In the genomic region with DNA sequence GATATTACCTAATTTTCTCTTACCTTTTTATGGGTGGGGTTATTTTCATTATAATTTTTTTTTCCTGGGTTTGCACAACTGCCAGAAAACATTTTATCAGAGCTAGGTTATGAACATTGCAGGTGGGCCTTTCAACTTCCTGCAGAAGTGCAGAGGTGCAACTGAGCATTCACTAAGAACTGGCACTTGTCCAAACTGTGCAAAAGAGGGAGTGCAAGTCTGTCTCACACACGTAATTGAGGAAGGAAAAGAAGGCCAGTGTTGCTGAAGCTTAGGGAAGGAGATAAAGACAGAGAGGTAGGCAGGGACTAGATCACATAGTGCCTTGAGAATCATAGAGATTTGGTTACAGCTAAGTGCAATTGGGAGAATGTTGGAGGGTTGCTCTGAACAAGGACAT, we compare ENCODE assay signal across 1 cellular context.
TF ChIP-seq lines count a peak whose summit lies in the region.

No MANE protein-coding gene starts in this region.

TF ChIP-seq in GM12878, 131 proteins besides CTCF, POLR2A, EP300 and RAD21 (continued from another document):
- TF ChIP-seq, protein P1, sequence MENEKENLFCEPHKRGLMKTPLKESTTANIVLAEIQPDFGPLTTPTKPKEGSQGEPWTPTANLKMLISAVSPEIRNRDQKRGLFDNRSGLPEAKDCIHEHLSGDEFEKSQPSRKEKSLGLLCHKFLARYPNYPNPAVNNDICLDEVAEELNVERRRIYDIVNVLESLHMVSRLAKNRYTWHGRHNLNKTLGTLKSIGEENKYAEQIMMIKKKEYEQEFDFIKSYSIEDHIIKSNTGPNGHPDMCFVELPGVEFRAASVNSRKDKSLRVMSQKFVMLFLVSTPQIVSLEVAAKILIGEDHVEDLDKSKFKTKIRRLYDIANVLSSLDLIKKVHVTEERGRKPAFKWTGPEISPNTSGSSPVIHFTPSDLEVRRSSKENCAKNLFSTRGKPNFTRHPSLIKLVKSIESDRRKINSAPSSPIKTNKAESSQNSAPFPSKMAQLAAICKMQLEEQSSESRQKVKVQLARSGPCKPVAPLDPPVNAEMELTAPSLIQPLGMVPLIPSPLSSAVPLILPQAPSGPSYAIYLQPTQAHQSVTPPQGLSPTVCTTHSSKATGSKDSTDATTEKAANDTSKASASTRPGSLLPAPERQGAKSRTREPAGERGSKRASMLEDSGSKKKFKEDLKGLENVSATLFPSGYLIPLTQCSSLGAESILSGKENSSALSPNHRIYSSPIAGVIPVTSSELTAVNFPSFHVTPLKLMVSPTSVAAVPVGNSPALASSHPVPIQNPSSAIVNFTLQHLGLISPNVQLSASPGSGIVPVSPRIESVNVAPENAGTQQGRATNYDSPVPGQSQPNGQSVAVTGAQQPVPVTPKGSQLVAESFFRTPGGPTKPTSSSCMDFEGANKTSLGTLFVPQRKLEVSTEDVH (IDR thresholded peaks at IDR 0.05; ENCODE audit: low read depth, partially characterized antibody) = no peak
- TF ChIP-seq ZSCAN29 (IDR thresholded peaks at IDR 0.05) (no peak), KDM1A (IDR thresholded peaks at IDR 0.05; ENCODE audit: borderline replicate concordance) (no peak), NBN (IDR thresholded peaks at IDR 0.05) (no peak), ZNF207 (IDR thresholded peaks at IDR 0.05; ENCODE audit: borderline replicate concordance) (no peak), ETV6 (conservative IDR thresholded peaks at IDR 0.05 in 1 of 2, IDR thresholded peaks at IDR 0.05 in 1 of 2; ENCODE audit: borderline replicate concordance in 1 of 2, low read depth in 1 of 2) (no peak), TCF3 (IDR thresholded peaks at IDR 0.05; ENCODE audit: borderline replicate concordance, insufficient read depth, low read depth, low read length) (no peak), ZBED1 (IDR thresholded peaks at IDR 0.05; ENCODE audit: borderline replicate concordance) (no peak), SRF (IDR thresholded peaks at IDR 0.05; ENCODE audit: low read depth in 2 of 2, low read length in 2 of 2) (no peak), IKZF2 (IDR thresholded peaks at IDR 0.05) (no peak; a peak in 1 of 4 replicates)
- TF ChIP-seq, protein P2, sequence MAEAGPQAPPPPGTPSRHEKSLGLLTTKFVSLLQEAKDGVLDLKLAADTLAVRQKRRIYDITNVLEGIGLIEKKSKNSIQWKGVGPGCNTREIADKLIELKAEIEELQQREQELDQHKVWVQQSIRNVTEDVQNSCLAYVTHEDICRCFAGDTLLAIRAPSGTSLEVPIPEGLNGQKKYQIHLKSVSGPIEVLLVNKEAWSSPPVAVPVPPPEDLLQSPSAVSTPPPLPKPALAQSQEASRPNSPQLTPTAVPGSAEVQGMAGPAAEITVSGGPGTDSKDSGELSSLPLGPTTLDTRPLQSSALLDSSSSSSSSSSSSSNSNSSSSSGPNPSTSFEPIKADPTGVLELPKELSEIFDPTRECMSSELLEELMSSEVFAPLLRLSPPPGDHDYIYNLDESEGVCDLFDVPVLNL (IDR thresholded peaks at IDR 0.05; ENCODE audit: low read depth, low read length) = no peak
- TF ChIP-seq, protein P3, sequence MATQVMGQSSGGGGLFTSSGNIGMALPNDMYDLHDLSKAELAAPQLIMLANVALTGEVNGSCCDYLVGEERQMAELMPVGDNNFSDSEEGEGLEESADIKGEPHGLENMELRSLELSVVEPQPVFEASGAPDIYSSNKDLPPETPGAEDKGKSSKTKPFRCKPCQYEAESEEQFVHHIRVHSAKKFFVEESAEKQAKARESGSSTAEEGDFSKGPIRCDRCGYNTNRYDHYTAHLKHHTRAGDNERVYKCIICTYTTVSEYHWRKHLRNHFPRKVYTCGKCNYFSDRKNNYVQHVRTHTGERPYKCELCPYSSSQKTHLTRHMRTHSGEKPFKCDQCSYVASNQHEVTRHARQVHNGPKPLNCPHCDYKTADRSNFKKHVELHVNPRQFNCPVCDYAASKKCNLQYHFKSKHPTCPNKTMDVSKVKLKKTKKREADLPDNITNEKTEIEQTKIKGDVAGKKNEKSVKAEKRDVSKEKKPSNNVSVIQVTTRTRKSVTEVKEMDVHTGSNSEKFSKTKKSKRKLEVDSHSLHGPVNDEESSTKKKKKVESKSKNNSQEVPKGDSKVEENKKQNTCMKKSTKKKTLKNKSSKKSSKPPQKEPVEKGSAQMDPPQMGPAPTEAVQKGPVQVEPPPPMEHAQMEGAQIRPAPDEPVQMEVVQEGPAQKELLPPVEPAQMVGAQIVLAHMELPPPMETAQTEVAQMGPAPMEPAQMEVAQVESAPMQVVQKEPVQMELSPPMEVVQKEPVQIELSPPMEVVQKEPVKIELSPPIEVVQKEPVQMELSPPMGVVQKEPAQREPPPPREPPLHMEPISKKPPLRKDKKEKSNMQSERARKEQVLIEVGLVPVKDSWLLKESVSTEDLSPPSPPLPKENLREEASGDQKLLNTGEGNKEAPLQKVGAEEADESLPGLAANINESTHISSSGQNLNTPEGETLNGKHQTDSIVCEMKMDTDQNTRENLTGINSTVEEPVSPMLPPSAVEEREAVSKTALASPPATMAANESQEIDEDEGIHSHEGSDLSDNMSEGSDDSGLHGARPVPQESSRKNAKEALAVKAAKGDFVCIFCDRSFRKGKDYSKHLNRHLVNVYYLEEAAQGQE (IDR thresholded peaks at IDR 0.05; ENCODE audit: low read depth, low read length) = no peak
- TF ChIP-seq, protein P4, sequence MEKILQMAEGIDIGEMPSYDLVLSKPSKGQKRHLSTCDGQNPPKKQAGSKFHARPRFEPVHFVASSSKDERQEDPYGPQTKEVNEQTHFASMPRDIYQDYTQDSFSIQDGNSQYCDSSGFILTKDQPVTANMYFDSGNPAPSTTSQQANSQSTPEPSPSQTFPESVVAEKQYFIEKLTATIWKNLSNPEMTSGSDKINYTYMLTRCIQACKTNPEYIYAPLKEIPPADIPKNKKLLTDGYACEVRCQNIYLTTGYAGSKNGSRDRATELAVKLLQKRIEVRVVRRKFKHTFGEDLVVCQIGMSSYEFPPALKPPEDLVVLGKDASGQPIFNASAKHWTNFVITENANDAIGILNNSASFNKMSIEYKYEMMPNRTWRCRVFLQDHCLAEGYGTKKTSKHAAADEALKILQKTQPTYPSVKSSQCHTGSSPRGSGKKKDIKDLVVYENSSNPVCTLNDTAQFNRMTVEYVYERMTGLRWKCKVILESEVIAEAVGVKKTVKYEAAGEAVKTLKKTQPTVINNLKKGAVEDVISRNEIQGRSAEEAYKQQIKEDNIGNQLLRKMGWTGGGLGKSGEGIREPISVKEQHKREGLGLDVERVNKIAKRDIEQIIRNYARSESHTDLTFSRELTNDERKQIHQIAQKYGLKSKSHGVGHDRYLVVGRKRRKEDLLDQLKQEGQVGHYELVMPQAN (conservative IDR thresholded peaks at IDR 0.05) = no peak
- TF ChIP-seq, protein P5, sequence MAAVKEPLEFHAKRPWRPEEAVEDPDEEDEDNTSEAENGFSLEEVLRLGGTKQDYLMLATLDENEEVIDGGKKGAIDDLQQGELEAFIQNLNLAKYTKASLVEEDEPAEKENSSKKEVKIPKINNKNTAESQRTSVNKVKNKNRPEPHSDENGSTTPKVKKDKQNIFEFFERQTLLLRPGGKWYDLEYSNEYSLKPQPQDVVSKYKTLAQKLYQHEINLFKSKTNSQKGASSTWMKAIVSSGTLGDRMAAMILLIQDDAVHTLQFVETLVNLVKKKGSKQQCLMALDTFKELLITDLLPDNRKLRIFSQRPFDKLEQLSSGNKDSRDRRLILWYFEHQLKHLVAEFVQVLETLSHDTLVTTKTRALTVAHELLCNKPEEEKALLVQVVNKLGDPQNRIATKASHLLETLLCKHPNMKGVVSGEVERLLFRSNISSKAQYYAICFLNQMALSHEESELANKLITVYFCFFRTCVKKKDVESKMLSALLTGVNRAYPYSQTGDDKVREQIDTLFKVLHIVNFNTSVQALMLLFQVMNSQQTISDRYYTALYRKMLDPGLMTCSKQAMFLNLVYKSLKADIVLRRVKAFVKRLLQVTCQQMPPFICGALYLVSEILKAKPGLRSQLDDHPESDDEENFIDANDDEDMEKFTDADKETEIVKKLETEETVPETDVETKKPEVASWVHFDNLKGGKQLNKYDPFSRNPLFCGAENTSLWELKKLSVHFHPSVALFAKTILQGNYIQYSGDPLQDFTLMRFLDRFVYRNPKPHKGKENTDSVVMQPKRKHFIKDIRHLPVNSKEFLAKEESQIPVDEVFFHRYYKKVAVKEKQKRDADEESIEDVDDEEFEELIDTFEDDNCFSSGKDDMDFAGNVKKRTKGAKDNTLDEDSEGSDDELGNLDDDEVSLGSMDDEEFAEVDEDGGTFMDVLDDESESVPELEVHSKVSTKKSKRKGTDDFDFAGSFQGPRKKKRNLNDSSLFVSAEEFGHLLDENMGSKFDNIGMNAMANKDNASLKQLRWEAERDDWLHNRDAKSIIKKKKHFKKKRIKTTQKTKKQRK (IDR thresholded peaks at IDR 0.05; ENCODE audit: low read depth, low read length) = no peak
- TF ChIP-seq, protein P6, sequence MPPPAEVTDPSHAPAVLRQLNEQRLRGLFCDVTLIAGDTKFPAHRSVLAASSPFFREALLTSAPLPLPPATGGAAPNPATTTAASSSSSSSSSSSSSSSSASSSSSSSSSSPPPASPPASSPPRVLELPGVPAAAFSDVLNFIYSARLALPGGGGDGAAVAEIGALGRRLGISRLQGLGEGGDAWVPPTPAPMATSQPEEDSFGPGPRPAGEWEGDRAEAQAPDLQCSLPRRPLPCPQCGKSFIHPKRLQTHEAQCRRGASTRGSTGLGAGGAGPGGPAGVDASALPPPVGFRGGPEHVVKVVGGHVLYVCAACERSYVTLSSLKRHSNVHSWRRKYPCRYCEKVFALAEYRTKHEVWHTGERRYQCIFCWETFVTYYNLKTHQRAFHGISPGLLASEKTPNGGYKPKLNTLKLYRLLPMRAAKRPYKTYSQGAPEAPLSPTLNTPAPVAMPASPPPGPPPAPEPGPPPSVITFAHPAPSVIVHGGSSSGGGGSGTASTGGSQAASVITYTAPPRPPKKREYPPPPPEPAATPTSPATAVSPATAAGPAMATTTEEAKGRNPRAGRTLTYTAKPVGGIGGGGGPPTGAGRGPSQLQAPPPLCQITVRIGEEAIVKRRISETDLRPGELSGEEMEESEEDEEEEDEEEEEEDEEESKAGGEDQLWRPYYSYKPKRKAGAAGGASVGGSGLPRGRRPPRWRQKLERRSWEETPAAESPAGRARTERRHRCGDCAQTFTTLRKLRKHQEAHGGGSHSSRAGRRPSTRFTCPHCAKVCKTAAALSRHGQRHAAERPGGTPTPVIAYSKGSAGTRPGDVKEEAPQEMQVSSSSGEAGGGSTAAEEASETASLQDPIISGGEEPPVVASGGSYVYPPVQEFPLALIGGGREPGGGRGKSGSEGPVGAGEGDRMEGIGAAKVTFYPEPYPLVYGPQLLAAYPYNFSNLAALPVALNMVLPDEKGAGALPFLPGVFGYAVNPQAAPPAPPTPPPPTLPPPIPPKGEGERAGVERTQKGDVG (CRISPR knock-in tag; IDR thresholded peaks at IDR 0.05) = no peak
